Comparison of ENCODE assay signal across 1 cellular context in the genomic region with DNA sequence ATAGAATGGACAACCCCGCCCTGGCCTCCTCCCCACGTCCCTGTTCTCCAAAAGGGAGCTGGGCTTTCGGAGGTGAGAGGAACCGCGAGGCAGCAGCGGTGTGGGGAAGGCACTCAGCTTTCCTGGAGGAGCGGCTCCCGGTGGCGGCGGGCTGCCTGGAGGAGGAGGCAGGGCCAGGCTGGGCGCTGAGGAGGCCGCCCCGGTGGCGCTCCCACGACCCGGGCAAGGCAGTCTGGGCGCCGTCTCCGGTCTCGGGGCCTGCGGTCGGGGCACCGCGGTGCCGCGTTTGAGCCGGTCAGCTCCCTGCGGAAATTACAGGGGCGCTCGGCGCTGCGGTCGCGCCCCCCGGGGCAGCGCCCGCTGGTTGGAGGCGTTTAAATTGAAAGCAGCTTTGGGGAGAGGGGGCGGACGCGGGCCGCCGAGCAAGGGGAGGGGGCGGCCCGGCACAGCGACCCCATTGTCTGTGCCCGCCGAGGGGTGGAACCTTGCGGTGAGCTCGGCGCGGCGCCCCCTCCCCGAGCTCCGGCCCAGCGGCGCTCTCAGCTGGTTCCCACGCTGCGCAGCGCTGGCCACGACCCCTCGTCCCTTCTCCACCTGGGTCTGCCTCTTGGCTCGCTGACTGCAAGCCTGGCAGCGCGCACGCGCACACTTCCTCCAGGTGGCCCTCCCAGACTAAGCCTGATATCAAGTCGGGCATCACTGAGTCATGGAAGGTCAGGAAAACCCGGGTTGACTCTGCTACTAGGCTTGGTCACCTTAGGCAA.
TF ChIP-seq lines count a peak whose summit lies in the region.

No MANE protein-coding gene starts in this region.

TF ChIP-seq in HepG2, 621 proteins besides CTCF, POLR2A, EP300 and RAD21:
- TF ChIP-seq NR2F1 (CRISPR knock-in tag; IDR thresholded peaks at IDR 0.05) (no peak), MED1 (CRISPR knock-in tag; IDR thresholded peaks at IDR 0.05) (no peak), HNRNPK (IDR thresholded peaks at IDR 0.05; ENCODE audit: low read depth, low read length, poor library complexity, severe bottlenecking) (no peak), CCDC6 (CRISPR knock-in tag; IDR thresholded peaks at IDR 0.05) (no peak), KDM6A (CRISPR knock-in tag; IDR thresholded peaks at IDR 0.05; ENCODE audit: low read depth) (no peak), ZNF282 (IDR thresholded peaks at IDR 0.05; ENCODE audit: partially characterized antibody) (no peak), MEIS2 (CRISPR knock-in tag; IDR thresholded peaks at IDR 0.05) (no peak), ZNF629 (CRISPR knock-in tag; conservative IDR thresholded peaks at IDR 0.05) (no peak), ZBTB21 (CRISPR knock-in tag; IDR thresholded peaks at IDR 0.05) (no peak), ZNF749 (CRISPR knock-in tag; IDR thresholded peaks at IDR 0.05; ENCODE audit: borderline replicate concordance) (no peak), ZZZ3 (CRISPR knock-in tag; IDR thresholded peaks at IDR 0.05; ENCODE audit: borderline replicate concordance) (no peak), TRIM24 (CRISPR knock-in tag; IDR thresholded peaks at IDR 0.05) (no peak), ZNF660 (CRISPR knock-in tag; IDR thresholded peaks at IDR 0.05; ENCODE audit: borderline replicate concordance, low read depth) (no peak)
- TF ChIP-seq, protein P1, sequence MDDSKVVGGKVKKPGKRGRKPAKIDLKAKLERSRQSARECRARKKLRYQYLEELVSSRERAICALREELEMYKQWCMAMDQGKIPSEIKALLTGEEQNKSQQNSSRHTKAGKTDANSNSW (CRISPR knock-in tag; IDR thresholded peaks at IDR 0.05; ENCODE audit: borderline replicate concordance), result no peak
- TF ChIP-seq, protein P2, sequence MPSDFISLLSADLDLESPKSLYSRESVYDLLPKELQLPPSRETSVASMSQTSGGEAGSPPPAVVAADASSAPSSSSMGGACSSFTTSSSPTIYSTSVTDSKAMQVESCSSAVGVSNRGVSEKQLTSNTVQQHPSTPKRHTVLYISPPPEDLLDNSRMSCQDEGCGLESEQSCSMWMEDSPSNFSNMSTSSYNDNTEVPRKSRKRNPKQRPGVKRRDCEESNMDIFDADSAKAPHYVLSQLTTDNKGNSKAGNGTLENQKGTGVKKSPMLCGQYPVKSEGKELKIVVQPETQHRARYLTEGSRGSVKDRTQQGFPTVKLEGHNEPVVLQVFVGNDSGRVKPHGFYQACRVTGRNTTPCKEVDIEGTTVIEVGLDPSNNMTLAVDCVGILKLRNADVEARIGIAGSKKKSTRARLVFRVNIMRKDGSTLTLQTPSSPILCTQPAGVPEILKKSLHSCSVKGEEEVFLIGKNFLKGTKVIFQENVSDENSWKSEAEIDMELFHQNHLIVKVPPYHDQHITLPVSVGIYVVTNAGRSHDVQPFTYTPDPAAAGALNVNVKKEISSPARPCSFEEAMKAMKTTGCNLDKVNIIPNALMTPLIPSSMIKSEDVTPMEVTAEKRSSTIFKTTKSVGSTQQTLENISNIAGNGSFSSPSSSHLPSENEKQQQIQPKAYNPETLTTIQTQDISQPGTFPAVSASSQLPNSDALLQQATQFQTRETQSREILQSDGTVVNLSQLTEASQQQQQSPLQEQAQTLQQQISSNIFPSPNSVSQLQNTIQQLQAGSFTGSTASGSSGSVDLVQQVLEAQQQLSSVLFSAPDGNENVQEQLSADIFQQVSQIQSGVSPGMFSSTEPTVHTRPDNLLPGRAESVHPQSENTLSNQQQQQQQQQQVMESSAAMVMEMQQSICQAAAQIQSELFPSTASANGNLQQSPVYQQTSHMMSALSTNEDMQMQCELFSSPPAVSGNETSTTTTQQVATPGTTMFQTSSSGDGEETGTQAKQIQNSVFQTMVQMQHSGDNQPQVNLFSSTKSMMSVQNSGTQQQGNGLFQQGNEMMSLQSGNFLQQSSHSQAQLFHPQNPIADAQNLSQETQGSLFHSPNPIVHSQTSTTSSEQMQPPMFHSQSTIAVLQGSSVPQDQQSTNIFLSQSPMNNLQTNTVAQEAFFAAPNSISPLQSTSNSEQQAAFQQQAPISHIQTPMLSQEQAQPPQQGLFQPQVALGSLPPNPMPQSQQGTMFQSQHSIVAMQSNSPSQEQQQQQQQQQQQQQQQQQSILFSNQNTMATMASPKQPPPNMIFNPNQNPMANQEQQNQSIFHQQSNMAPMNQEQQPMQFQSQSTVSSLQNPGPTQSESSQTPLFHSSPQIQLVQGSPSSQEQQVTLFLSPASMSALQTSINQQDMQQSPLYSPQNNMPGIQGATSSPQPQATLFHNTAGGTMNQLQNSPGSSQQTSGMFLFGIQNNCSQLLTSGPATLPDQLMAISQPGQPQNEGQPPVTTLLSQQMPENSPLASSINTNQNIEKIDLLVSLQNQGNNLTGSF (CRISPR knock-in tag; IDR thresholded peaks at IDR 0.05), result no peak
